ENCODE assay signal across 11 cellular contexts in the genomic region with DNA sequence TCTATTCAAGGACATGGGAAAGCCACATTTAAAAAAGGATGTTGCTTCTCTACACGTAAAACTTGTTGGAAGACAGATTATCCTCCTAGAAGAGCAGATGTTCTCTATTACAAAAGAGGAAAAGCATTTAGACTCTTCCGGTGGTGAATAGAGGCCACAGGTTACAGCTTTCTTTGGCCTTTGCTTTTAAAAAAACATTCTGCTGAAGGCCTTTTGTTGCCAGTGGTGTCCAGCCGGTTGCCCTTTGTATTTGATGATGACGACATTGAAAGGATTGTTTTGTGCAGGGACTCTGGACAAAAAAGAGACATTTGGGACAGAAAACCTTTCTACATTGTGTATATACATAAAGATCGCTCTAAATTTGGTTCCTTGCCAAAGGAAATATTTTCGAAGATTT.
DNase-seq lines count a peak whose midpoint lies in the region; ATAC-seq and TF ChIP-seq lines count a peak whose summit lies in the region.
"Had no signal": no experiment of that assay in that cellular context is flagged by ENCODE, and none has a peak within 500 bp of the region (broad histone marks: within the 10 kb centered on the region; RNA-seq: fewer than 3 reads in every experiment).

No MANE protein-coding gene starts in this region.

- H3K9ac ChIP-seq in endodermal cell (ENCODE audit: extremely low read depth, low read length, poor library complexity, severe bottlenecking): no peak overlapping the region

- ATAC-seq in HG02973 (IDR thresholded peaks at IDR 0.05; ENCODE audit: unreplicated experiment): no peak

- H3K9me3 ChIP-seq in endodermal cell (ENCODE audit: control insufficient read depth, low read length) (no peaks in the 10 kb centered on the region), mesodermal cell (ENCODE audit: control insufficient read depth, low read length) (no peaks in the 10 kb centered on the region)

- H3K36me3 Mint-ChIP-seq in endodermal cell (ENCODE audit: low read depth): no peaks in the 10 kb centered on the region

- no peak overlapping the region for H3K27ac Mint-ChIP-seq in endodermal cell

- WGBS in endodermal cell (ENCODE audit: insufficient coverage in 1 of 2, insufficient read length in 1 of 2), 2 experiments: 47 to 68% methylated on average over 5 to 6 of the region's 6 CpGs
- 37 to 80% methylated on average over 1 to 2 of the region's 6 CpGs for WGBS in mesodermal cell (ENCODE audit: insufficient coverage in 2 of 2), 2 experiments

- no peaks in the 10 kb centered on the region for H3K36me3 ChIP-seq in endodermal cell (ENCODE audit: control insufficient read depth, insufficient read depth, low read length)
- H3K36me3 ChIP-seq in mesodermal cell (ENCODE audit: control insufficient read depth, insufficient read depth, low read length): no peaks in the 10 kb centered on the region

- no peak for TF ChIP-seq CTCF in endodermal cell (conservative IDR thresholded peaks at IDR 0.05)

- H3K4me1 ChIP-seq in endodermal cell (ENCODE audit: control insufficient read depth, insufficient read depth, low read length) (no peaks in the 10 kb centered on the region), mesodermal cell (ENCODE audit: control insufficient read depth, insufficient read depth, low read length, poor library complexity, severe bottlenecking) (peaks cover 39% of the 10 kb centered on the region)

- peak overlapping the region; percentile 92 for H3K27ac ChIP-seq in endodermal cell (ENCODE audit: low read depth, low read length)
- peak overlapping the region; percentile 32 for H3K27ac ChIP-seq in mesodermal cell (ENCODE audit: low read depth, low read length, severe bottlenecking)
- H3K27ac ChIP-seq: epithelial cell of prostate had no signal

- H3K9me3 Mint-ChIP-seq in endodermal cell: no peaks in the 10 kb centered on the region

- DNase-seq in AG20443 (ENCODE audit: low spot score): peak; percentile 29
- DNase-seq in NCI-H345 treated with DMSO at 0.1 percent for 48 hours (lab: John Stamatoyannopoulos, UW; ENCODE audit: unreplicated experiment): peak; percentile 7
- no peak for DNase-seq in endodermal cell
- DNase-seq in activated effector memory CD4-positive, alpha-beta T cell treated with anti-CD3 and anti-CD28 coated beads, Interleukin-2, amount 50 U/mL, for 16 hours: no peak
- DNase-seq in activated T-cell treated with anti-CD3 and anti-CD28 coated beads for 4 hours: no peak
- no peak for DNase-seq in iPS-NIHi7 (ENCODE audit: extremely low spot score)
- DNase-seq: activated CD8-positive, alpha-beta memory T cell treated with anti-CD3 and anti-CD28 coated beads for 24 hours; OCI-M1 had no signal

- no peak overlapping the region for H3K4me3 ChIP-seq in endodermal cell (ENCODE audit: low read length)
- no peak overlapping the region for H3K4me3 ChIP-seq in mesodermal cell (ENCODE audit: extremely low read depth, insufficient read depth, low read length, poor library complexity, severe bottlenecking)

- H3K27me3 ChIP-seq in endodermal cell (ENCODE audit: control insufficient read depth, insufficient read depth, low read length, poor library complexity, severe bottlenecking): no peaks in the 10 kb centered on the region

- H3K27me3 Mint-ChIP-seq in endodermal cell (ENCODE audit: insufficient read depth): no peaks in the 10 kb centered on the region

- H3K4me1 Mint-ChIP-seq in endodermal cell: peaks cover 6% of the 10 kb centered on the region

- no peak overlapping the region for H3K4me3 Mint-ChIP-seq in endodermal cell

Comparison
In these comparisons a context has a peak if more than half of its experiments do, and no peak if none do; other contexts are left out.
1. DNase-seq: peak in AG20443 (single experiment) and NCI-H345 treated with DMSO at 0.1 percent for 48 hours (single experiment); none in endodermal cell (single experiment), activated effector memory CD4-positive, alpha-beta T cell treated with anti-CD3 and anti-CD28 coated beads, Interleukin-2, amount 50 U/mL, for 16 hours (single experiment), activated T-cell treated with anti-CD3 and anti-CD28 coated beads for 4 hours (single experiment) and iPS-NIHi7 (single experiment).